16 cellular contexts compared by ENCODE assay signal in the genomic region with DNA sequence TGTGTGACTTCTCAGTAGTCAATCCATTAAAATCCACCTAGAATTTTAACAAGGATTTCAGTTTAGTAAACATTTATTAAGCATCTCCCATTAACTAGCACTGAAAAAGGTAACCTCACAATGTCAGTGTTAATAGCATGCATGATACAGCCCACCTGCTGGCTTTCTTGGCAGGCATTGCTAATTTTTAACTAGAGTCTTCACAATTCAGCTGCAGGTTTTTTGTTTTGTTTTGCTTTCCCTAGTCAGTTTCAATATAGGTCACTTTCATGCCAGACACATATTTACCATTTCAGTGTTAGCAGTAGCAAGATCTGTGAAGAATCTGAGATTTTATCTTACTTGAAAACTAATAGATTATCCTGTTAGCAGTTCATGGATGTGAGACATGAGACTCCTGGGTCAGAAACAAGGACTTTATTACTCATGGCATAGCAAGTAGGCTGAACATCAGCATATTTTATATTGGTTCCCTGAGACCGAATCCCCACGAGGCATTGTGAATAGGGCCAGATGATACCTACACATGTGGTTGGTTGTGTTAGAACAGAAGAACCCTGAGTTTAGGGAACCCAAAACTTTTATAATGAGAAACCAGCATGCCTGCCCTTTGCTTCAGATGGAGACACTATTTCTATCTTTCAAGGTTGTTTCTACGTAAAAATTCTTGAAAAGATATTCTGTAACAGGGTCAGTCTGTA.
DNase-seq lines count a peak whose midpoint lies in the region; ATAC-seq, FAIRE-seq and TF ChIP-seq lines count a peak whose summit lies in the region.
"Had no signal": no experiment of that assay in that cellular context is flagged by ENCODE, and none has a peak within 500 bp of the region (broad histone marks: within the 10 kb centered on the region; RNA-seq: fewer than 3 reads in every experiment).

No MANE protein-coding gene starts in this region.

- H3K27ac ChIP-seq in mesenchymal stem cell (ENCODE audit: low read length, poor library complexity, severe bottlenecking): peak overlapping the region; percentile 74
- H3K27ac ChIP-seq in CD8-positive, alpha-beta T cell (ENCODE audit: low read depth, low read length): no peak overlapping the region
- H3K27ac ChIP-seq: parathyroid adenoma had no signal

- no peak overlapping the region for H4K8ac ChIP-seq in mesenchymal stem cell (ENCODE audit: low read length)

- peak; percentile 18 for DNase-seq in GM19239 (ENCODE audit: insufficient read length, low spot score)
- DNase-seq in mesenchymal stem cell: no peak
- DNase-seq in superior temporal gyrus (ENCODE audit: extremely low spot score): no peak
- DNase-seq in CD8-positive, alpha-beta T cell: no peak
- no peak for DNase-seq in mesenteric fat pad (ENCODE audit: low spot score)
- DNase-seq in NK-92 (lab: John Stamatoyannopoulos, UW; ENCODE audit: unreplicated experiment): no peak
- DNase-seq: activated naive CD8-positive, alpha-beta T cell treated with anti-CD3 and anti-CD28 coated beads, Interleukin-2, amount 50 U/mL, for 24 hours; MV-4-11; NCI-H82; stimulated activated CD4-positive, alpha-beta T cell treated with anti-CD3 and anti-CD28 coated beads, Interleukin-4, amount 100 ng/mL, for 1 hour had no signal

- no peaks in the 10 kb centered on the region for H3K27me3 ChIP-seq in mesenchymal stem cell (ENCODE audit: control insufficient read depth in 1 of 2, insufficient read depth in 1 of 2, low read length in 2 of 2)
- no peaks in the 10 kb centered on the region for H3K27me3 ChIP-seq in CD8-positive, alpha-beta T cell (ENCODE audit: insufficient read depth, low read length)

- no peak overlapping the region for H2AFZ ChIP-seq in mesenchymal stem cell (ENCODE audit: low read depth, low read length)
- H2AFZ ChIP-seq: parathyroid adenoma had no signal

- H3K36me3 ChIP-seq in mesenchymal stem cell (ENCODE audit: control insufficient read depth in 1 of 2, insufficient read depth in 2 of 2, low read depth in 1 of 2, low read length in 2 of 2): no peaks in the 10 kb centered on the region
- H3K36me3 ChIP-seq in CD8-positive, alpha-beta T cell (ENCODE audit: insufficient read depth, low read length): no peaks in the 10 kb centered on the region

- no peak overlapping the region for H2BK12ac ChIP-seq in mesenchymal stem cell (ENCODE audit: low read length in 2 of 2)

- H2BK15ac ChIP-seq in mesenchymal stem cell (ENCODE audit: low read depth, poor library complexity, severe bottlenecking): no peak overlapping the region

- H3K36me3 Mint-ChIP-seq in CD8-positive, alpha-beta T cell: no peaks in the 10 kb centered on the region

- H3K79me1 ChIP-seq in mesenchymal stem cell (replicated peaks; ENCODE audit: low read length, poor library complexity, severe bottlenecking): no peaks in the 10 kb centered on the region

- no peak overlapping the region for H2BK5ac ChIP-seq in mesenchymal stem cell (ENCODE audit: low read depth, low read length, poor library complexity, severe bottlenecking)

- H3K9me3 ChIP-seq in mesenchymal stem cell (ENCODE audit: control insufficient read depth, low read length): no peaks in the 10 kb centered on the region
- H3K9me3 ChIP-seq in CD8-positive, alpha-beta T cell (ENCODE audit: low read length): no peaks in the 10 kb centered on the region

- no peak overlapping the region for H3K14ac ChIP-seq in mesenchymal stem cell (ENCODE audit: low read length in 2 of 2)

- H3K4me2 ChIP-seq in mesenchymal stem cell (ENCODE audit: low read length, poor library complexity, severe bottlenecking): no peak overlapping the region

- ATAC-seq in GM21825 (IDR thresholded peaks at IDR 0.05; ENCODE audit: unreplicated experiment) (peak; percentile 92), HG03135 (IDR thresholded peaks at IDR 0.05; ENCODE audit: unreplicated experiment) (peak; percentile 97)
- no peak for ATAC-seq in CD8-positive, alpha-beta T cell
- ATAC-seq: activated naive CD8-positive, alpha-beta T cell treated with anti-CD3 and anti-CD28 coated beads, Interleukin-2, amount 50 U/mL, for 24 hours; HCT116 had no signal

- no peak overlapping the region for H3K18ac ChIP-seq in mesenchymal stem cell (ENCODE audit: low read depth in 1 of 2, low read length in 2 of 2)

- H3K4me3 ChIP-seq in mesenchymal stem cell (ENCODE audit: insufficient read depth in 1 of 2, low read depth in 1 of 2, low read length in 2 of 2): no peak overlapping the region
- H3K4me3 ChIP-seq in CD8-positive, alpha-beta T cell (ENCODE audit: low read depth, low read length): no peak overlapping the region

- H4K91ac ChIP-seq in mesenchymal stem cell (ENCODE audit: low read length): no peak overlapping the region

- H3K27me3 Mint-ChIP-seq in CD8-positive, alpha-beta T cell (ENCODE audit: low read depth): no peaks in the 10 kb centered on the region
- H3K27me3 Mint-ChIP-seq: dendritic cell treated with granulocyte-macrophage colony-stimulating factor and Interleukin-4, amounts not matched to agents 40 ng/mL and 50 ng/mL, for 4 days had no signal

- FAIRE-seq in GM19239 (lab: Jason Lieb, UNC): peak; percentile 98
- FAIRE-seq: frontal cortex had no signal

- no peak overlapping the region for H2BK120ac ChIP-seq in mesenchymal stem cell (ENCODE audit: low read depth, low read length)

- H3K9ac ChIP-seq in mesenchymal stem cell (ENCODE audit: low read length): no peak overlapping the region
- H3K9ac ChIP-seq: parathyroid adenoma had no signal

- no peak overlapping the region for H3K4me3 Mint-ChIP-seq in CD8-positive, alpha-beta T cell
- H3K4me3 Mint-ChIP-seq: activated naive CD8-positive, alpha-beta T cell treated with anti-CD3 and anti-CD28 coated beads, Interleukin-2, amount 50 U/mL, for 24 hours; dendritic cell treated with granulocyte-macrophage colony-stimulating factor and Interleukin-4, amounts not matched to agents 40 ng/mL and 50 ng/mL, for 4 days had no signal

- no peaks in the 10 kb centered on the region for H3K9me3 Mint-ChIP-seq in CD8-positive, alpha-beta T cell
- H3K9me3 Mint-ChIP-seq: activated naive CD8-positive, alpha-beta T cell treated with anti-CD3 and anti-CD28 coated beads, Interleukin-2, amount 50 U/mL, for 24 hours; dendritic cell treated with granulocyte-macrophage colony-stimulating factor and Interleukin-4, amounts not matched to agents 40 ng/mL and 50 ng/mL, for 4 days had no signal

- H3K4me1 ChIP-seq in mesenchymal stem cell (ENCODE audit: control insufficient read depth, insufficient read depth, low read depth, low read length): no peaks in the 10 kb centered on the region
- no peaks in the 10 kb centered on the region for H3K4me1 ChIP-seq in CD8-positive, alpha-beta T cell (ENCODE audit: insufficient read depth, low read length)
- H3K4me1 ChIP-seq: parathyroid adenoma had no signal

- intact Hi-C loops in CD8-positive, alpha-beta T cell (cut with DNase I, micrococcal nuclease): no loop called here

- POLR2A ChIA-PET in CD8-positive, alpha-beta T cell (lab: Charles Lee): no interaction called here

- H3K4ac ChIP-seq in mesenchymal stem cell (ENCODE audit: low read depth in 1 of 2, low read length in 2 of 2): no peak overlapping the region

- peak overlapping the region; percentile 49 for H2AK5ac ChIP-seq in mesenchymal stem cell (ENCODE audit: low read length, severe bottlenecking)

- 83% methylated on average over 3 of the region's 3 CpGs for WGBS in mesenchymal stem cell

- CTCF ChIA-PET in CD8-positive, alpha-beta T cell (lab: Charles Lee): no interaction called here

- no peak overlapping the region for H3K27ac Mint-ChIP-seq in CD8-positive, alpha-beta T cell
- H3K27ac Mint-ChIP-seq: activated naive CD8-positive, alpha-beta T cell treated with anti-CD3 and anti-CD28 coated beads, Interleukin-2, amount 50 U/mL, for 24 hours; dendritic cell treated with granulocyte-macrophage colony-stimulating factor and Interleukin-4, amounts not matched to agents 40 ng/mL and 50 ng/mL, for 4 days had no signal

- no peak for TF ChIP-seq CTCF in CD8-positive, alpha-beta T cell (IDR thresholded peaks at IDR 0.05)

- H3K4me1 Mint-ChIP-seq in CD8-positive, alpha-beta T cell (ENCODE audit: low read depth): no peaks in the 10 kb centered on the region
- H3K4me1 Mint-ChIP-seq: activated naive CD8-positive, alpha-beta T cell treated with anti-CD3 and anti-CD28 coated beads, Interleukin-2, amount 50 U/mL, for 24 hours had no signal

- H3K23ac ChIP-seq in mesenchymal stem cell (ENCODE audit: low read length in 2 of 2): no peak overlapping the region
